Comparison of ENCODE assay signal across 16 cellular contexts in genomic region chr14:72024504-72024903, GRCh38.
"Had no signal": no experiment of that assay in that cellular context is flagged by ENCODE, and none has a peak within 500 bp of the region (broad histone marks: within the 10 kb centered on the region; RNA-seq: fewer than 3 reads in every experiment).

No MANE protein-coding gene starts in this region.

- H3K9me3 Mint-ChIP-seq: activated naive CD4-positive, alpha-beta T cell treated with anti-CD3 and anti-CD28 coated beads, Interleukin-2, amount 50 U/mL, for 24 hours; natural killer cell; T-cell; T-helper 2 cell treated with Interferon-gamma antibody and Interleukin-4, amounts not matched to agents 5 μg/mL and 100 μg/mL, for 36 hours had no signal

- H3K27me3 ChIP-seq: ovary, stomach, suprapubic skin, tibial nerve had no signal

- H3K4me1 Mint-ChIP-seq: activated naive CD4-positive, alpha-beta T cell treated with anti-CD3 and anti-CD28 coated beads, Interleukin-2, amount 50 U/mL, for 24 hours; mesothelial cell of epicardium; natural killer cell; T-cell had no signal

- H3K27ac ChIP-seq: ovary, prostate gland, stomach, suprapubic skin, tibial nerve, WERI-Rb-1 had no signal

- DNase-seq: aorta; effector CD8-positive, alpha-beta T cell; foreskin fibroblast; kidney; natural killer cell; ovary had no signal

- H3K36me3 Mint-ChIP-seq: activated naive CD4-positive, alpha-beta T cell treated with anti-CD3 and anti-CD28 coated beads, Interleukin-2, amount 50 U/mL, for 24 hours; brain; mesothelial cell of epicardium; natural killer cell; T-cell had no signal

- H3K4me3 Mint-ChIP-seq: activated naive CD4-positive, alpha-beta T cell treated with anti-CD3 and anti-CD28 coated beads, Interleukin-2, amount 50 U/mL, for 24 hours; brain; mesothelial cell of epicardium; natural killer cell; T-cell; T-helper 2 cell treated with Interferon-gamma antibody and Interleukin-4, amounts not matched to agents 5 μg/mL and 100 μg/mL, for 36 hours had no signal

- H3K4me3 ChIP-seq: ovary, prostate gland, stomach, suprapubic skin, tibial nerve had no signal

- H3K4me1 ChIP-seq: prostate gland, stomach had no signal

- H3K27ac Mint-ChIP-seq: activated naive CD4-positive, alpha-beta T cell treated with anti-CD3 and anti-CD28 coated beads, Interleukin-2, amount 50 U/mL, for 24 hours; brain; mesothelial cell of epicardium; natural killer cell; T-cell; T-helper 2 cell treated with Interferon-gamma antibody and Interleukin-4, amounts not matched to agents 5 μg/mL and 100 μg/mL, for 36 hours had no signal

- H3K36me3 ChIP-seq: ovary, prostate gland, stomach, suprapubic skin, tibial nerve, WERI-Rb-1 had no signal
